ENCODE assay signal across 32 cellular contexts in the genomic region with DNA sequence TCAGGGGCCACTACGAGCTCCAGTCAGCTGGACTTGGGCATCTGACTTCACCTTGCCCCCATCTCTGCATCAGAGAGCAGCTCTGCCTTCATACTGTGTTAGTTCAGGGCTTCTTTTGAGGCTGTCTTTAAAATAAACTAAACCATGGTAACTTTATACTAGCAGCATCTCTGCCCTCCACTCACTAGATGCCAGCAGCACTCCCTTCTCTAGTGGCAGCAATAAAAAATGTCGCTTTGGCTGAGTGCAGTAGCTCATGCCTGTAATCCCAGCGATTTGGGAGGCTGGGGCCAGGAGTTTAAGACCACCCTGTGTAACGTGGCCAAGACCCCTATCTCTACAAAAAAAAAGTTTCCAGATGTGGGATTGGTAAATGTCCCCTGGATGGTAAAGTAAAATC.
"Had no signal": no experiment of that assay in that cellular context is flagged by ENCODE, and none has a peak within 500 bp of the region (broad histone marks: within the 10 kb centered on the region; RNA-seq: fewer than 3 reads in every experiment).

No MANE protein-coding gene starts in this region.

- H3K4me1 Mint-ChIP-seq: naive B cell; stimulated activated naive B cell treated with anti-CD40 and anti-IgM and Interleukin-4, amounts not matched to agents 10 μg/mL and 1 μg/mL and 100 μg/mL, for 72 hours had no signal

- H3K27ac Mint-ChIP-seq: activated naive CD8-positive, alpha-beta T cell; stimulated activated naive B cell treated with anti-CD40 and anti-IgM and Interleukin-4, amounts not matched to agents 10 μg/mL and 1 μg/mL and 100 μg/mL, for 72 hours had no signal

- H3K27me3 ChIP-seq: colonic mucosa, gastrocnemius medialis, ovary, stomach, thyroid gland, upper lobe of right lung had no signal

- H3K9me3 ChIP-seq: colonic mucosa, gastrocnemius medialis, ovary, prostate gland, stomach, thyroid gland, upper lobe of right lung had no signal

- DNase-seq: activated CD4-positive, alpha-beta T cell treated with anti-CD3 and anti-CD28 coated beads for 48 hours; activated CD4-positive, alpha-beta T cell treated with anti-CD3 and anti-CD28 coated beads, Interleukin-2, amount 50 U/mL, for 48 hours; activated CD8-positive, alpha-beta memory T cell treated with anti-CD3 and anti-CD28 coated beads for 24 hours; activated effector memory CD4-positive, alpha-beta T cell treated with Interleukin-2 at 50 U/mL for 16 hours; activated naive CD4-positive, alpha-beta T cell treated with Interleukin-2 at 50 U/mL for 16 hours; anterior cingulate cortex; colonic mucosa; effector CD8-positive, alpha-beta T cell; gastrocnemius medialis; glutamatergic neuron; left ventricle myocardium superior; naive B cell; nephron progenitor cell; ovary; retina; stimulated activated CD4-positive, alpha-beta T cell treated with anti-CD3 and anti-CD28 coated beads, Interleukin-1b, Interleukin-23, amount 100 ng/mL, for 48 hours; stimulated activated CD4-positive, alpha-beta T cell treated with anti-CD3 and anti-CD28 coated beads, Interleukin-4, amount 100 ng/mL, for 4 hours; stimulated activated CD8-positive, alpha-beta memory T cell treated with anti-CD3 and anti-CD28 coated beads, Interleukin-4, amount 100 ng/mL, for 48 hours; stimulated activated naive B cell treated with anti-CD40 and anti-IgM and Interleukin-4, amounts not matched to agents 10 μg/mL and 1 μg/mL and 100 μg/mL, for 72 hours; stomach; T-helper 9 cell; thyroid gland; upper lobe of right lung; WERI-Rb-1 had no signal

- FAIRE-seq: bronchial epithelial cell, endometrium, islet of Langerhans, TTC549 had no signal

- ATAC-seq: activated CD4-positive, CD25-positive, alpha-beta regulatory T cell treated with anti-CD3 and anti-CD28 coated beads, Interleukin-2, amount 50 U/mL, for 24 hours; gastrocnemius medialis; left ventricle myocardium superior; stimulated activated naive B cell treated with anti-CD40 and anti-IgM and Interleukin-4, amounts not matched to agents 10 μg/mL and 1 μg/mL and 100 μg/mL, for 72 hours; upper lobe of right lung had no signal

- H3K4me2 ChIP-seq: smooth muscle cell had no signal

- H3K4me3 ChIP-seq: colonic mucosa, gastrocnemius medialis, ovary, prostate gland, smooth muscle cell, stomach, thyroid gland, upper lobe of right lung had no signal

- H3K27me3 Mint-ChIP-seq: activated naive CD8-positive, alpha-beta T cell had no signal

- H3K36me3 ChIP-seq: colonic mucosa, gastrocnemius medialis, ovary, prostate gland, stomach, thyroid gland, upper lobe of right lung, WERI-Rb-1 had no signal

- H3K36me3 Mint-ChIP-seq: activated naive CD8-positive, alpha-beta T cell; naive B cell; stimulated activated naive B cell treated with anti-CD40 and anti-IgM and Interleukin-4, amounts not matched to agents 10 μg/mL and 1 μg/mL and 100 μg/mL, for 72 hours had no signal

- H3K4me3 Mint-ChIP-seq: activated naive CD8-positive, alpha-beta T cell; naive B cell; nephron progenitor cell; stimulated activated naive B cell treated with anti-CD40 and anti-IgM and Interleukin-4, amounts not matched to agents 10 μg/mL and 1 μg/mL and 100 μg/mL, for 72 hours had no signal

- H3K27ac ChIP-seq: colonic mucosa, gastrocnemius medialis, ovary, prostate gland, stomach, thyroid gland, upper lobe of right lung, WERI-Rb-1 had no signal

- H3K4me1 ChIP-seq: colonic mucosa, gastrocnemius medialis, stomach, thyroid gland, upper lobe of right lung had no signal
